8 cellular contexts compared by ENCODE assay signal in genomic region chr2:216013080-216013909, GRCh38. TPM values are rescaled to one million over a fixed set of nuclear protein-coding genes. Genes with fewer than 3 reads are reported as not detected.
DNase-seq lines count a peak whose midpoint lies in the region; ATAC-seq lines count a peak whose summit lies in the region.

A gene with protein sequence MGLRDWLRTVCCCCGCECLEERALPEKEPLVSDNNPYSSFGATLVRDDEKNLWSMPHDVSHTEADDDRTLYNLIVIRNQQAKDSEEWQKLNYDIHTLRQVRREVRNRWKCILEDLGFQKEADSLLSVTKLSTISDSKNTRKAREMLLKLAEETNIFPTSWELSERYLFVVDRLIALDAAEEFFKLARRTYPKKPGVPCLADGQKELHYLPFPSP (minus strand): TSS chr2:216013551. CDS start chr2:216013327, 224 bp downstream.

- intact Hi-C loops in activated T-helper 1 cell treated with anti-CD3 and anti-CD28 coated beads, Interleukin-12 subunit alpha, Interleukin-12 subunit beta, Interleukin-2, Interleukin-4 antibody, amounts not matched to agents 30 ng/mL and 10 ng/mL and 1 ng/mL, durations not matched to agents 14 hours and 24 hours and 36 hours (cut with micrococcal nuclease) = loop anchor here (1.0 to 10.0 kb wide), 7 partner anchors 8 to 1206 kb away; partner anchors contain the start of genes ATIC, BARD1, RPL37A and SMARCAL1

- H3K36me3 Mint-ChIP-seq in activated T-helper 1 cell treated with anti-CD3 and anti-CD28 coated beads, Interleukin-12 subunit alpha, Interleukin-12 subunit beta, Interleukin-2, Interleukin-4 antibody, amounts not matched to agents 30 ng/mL and 10 ng/mL and 1 ng/mL, durations not matched to agents 14 hours and 24 hours and 36 hours (ENCODE audit: low read depth) = peaks cover 4% of the 10 kb centered on the region
- H3K36me3 Mint-ChIP-seq in natural killer cell treated with Interleukin-12 subunit alpha and Interleukin-12 subunit beta and Interleukin-15 and Interleukin-18, amount 100 ng/mL, for 72 hours = no peaks in the 10 kb centered on the region

- peaks cover 2% of the 10 kb centered on the region for H3K27me3 Mint-ChIP-seq in activated T-helper 1 cell treated with anti-CD3 and anti-CD28 coated beads, Interleukin-12 subunit alpha, Interleukin-12 subunit beta, Interleukin-2, Interleukin-4 antibody, amounts not matched to agents 30 ng/mL and 10 ng/mL and 1 ng/mL, durations not matched to agents 14 hours and 24 hours and 36 hours (ENCODE audit: insufficient read depth)
- no peaks in the 10 kb centered on the region for H3K27me3 Mint-ChIP-seq in natural killer cell treated with Interleukin-12 subunit alpha and Interleukin-12 subunit beta and Interleukin-15 and Interleukin-18, amount 100 ng/mL, for 72 hours

- peak within 1 kb of the TSS; percentile 56 for H3K27ac Mint-ChIP-seq in activated T-helper 1 cell treated with anti-CD3 and anti-CD28 coated beads, Interleukin-12 subunit alpha, Interleukin-12 subunit beta, Interleukin-2, Interleukin-4 antibody, amounts not matched to agents 30 ng/mL and 10 ng/mL and 1 ng/mL, durations not matched to agents 14 hours and 24 hours and 36 hours
- H3K27ac Mint-ChIP-seq in natural killer cell treated with Interleukin-12 subunit alpha and Interleukin-12 subunit beta and Interleukin-15 and Interleukin-18, amount 100 ng/mL, for 72 hours = peak within 1 kb of the TSS; percentile 39 to 68

- H3K4me3 Mint-ChIP-seq in activated T-helper 1 cell treated with anti-CD3 and anti-CD28 coated beads, Interleukin-12 subunit alpha, Interleukin-12 subunit beta, Interleukin-2, Interleukin-4 antibody, amounts not matched to agents 30 ng/mL and 10 ng/mL and 1 ng/mL, durations not matched to agents 14 hours and 24 hours and 36 hours = peak within 1 kb of the TSS; percentile 80
- H3K4me3 Mint-ChIP-seq in natural killer cell treated with Interleukin-12 subunit alpha and Interleukin-12 subunit beta and Interleukin-15 and Interleukin-18, amount 100 ng/mL, for 72 hours = peak within 1 kb of the TSS; percentile 87

- no peaks in the 10 kb centered on the region for H3K9me3 Mint-ChIP-seq in activated T-helper 1 cell treated with anti-CD3 and anti-CD28 coated beads, Interleukin-12 subunit alpha, Interleukin-12 subunit beta, Interleukin-2, Interleukin-4 antibody, amounts not matched to agents 30 ng/mL and 10 ng/mL and 1 ng/mL, durations not matched to agents 14 hours and 24 hours and 36 hours
- no peaks in the 10 kb centered on the region for H3K9me3 Mint-ChIP-seq in natural killer cell treated with Interleukin-12 subunit alpha and Interleukin-12 subunit beta and Interleukin-15 and Interleukin-18, amount 100 ng/mL, for 72 hours

- DNase-seq in DMS79 treated with DMSO at 0.1 percent for 48 hours (lab: John Stamatoyannopoulos, UW) = peak; percentile 59
- peak; percentile 50 for DNase-seq in KG1 (lab: John Stamatoyannopoulos, UW)
- DNase-seq in RPMI7951 (ENCODE audit: low read depth) = peak; percentile 76
- DNase-seq in activated T-helper 1 cell treated with anti-CD3 and anti-CD28 coated beads, Interleukin-12 subunit alpha, Interleukin-12 subunit beta, Interleukin-2, Interleukin-4 antibody, amounts not matched to agents 30 ng/mL and 10 ng/mL and 1 ng/mL, durations not matched to agents 14 hours and 24 hours and 36 hours (ENCODE audit: low spot score) = peak; percentile 74
- DNase-seq in fibroblast of peridontal ligament (ENCODE audit: extremely low read depth) = peak; percentile 69
- peak; percentile 81 for DNase-seq in natural killer cell treated with Interleukin-12 subunit alpha and Interleukin-12 subunit beta and Interleukin-15 and Interleukin-18, amount 100 ng/mL, for 72 hours (ENCODE audit: low spot score)
- peak; percentile 59 to 83 (median 78) for DNase-seq in stimulated activated naive CD4-positive, alpha-beta T cell (lab: John Stamatoyannopoulos, UW)

- peaks cover 53% of the 10 kb centered on the region for H3K4me1 Mint-ChIP-seq in activated T-helper 1 cell treated with anti-CD3 and anti-CD28 coated beads, Interleukin-12 subunit alpha, Interleukin-12 subunit beta, Interleukin-2, Interleukin-4 antibody, amounts not matched to agents 30 ng/mL and 10 ng/mL and 1 ng/mL, durations not matched to agents 14 hours and 24 hours and 36 hours (ENCODE audit: low read depth)
- peaks cover 30 to 56% of the 10 kb centered on the region in 2 donors for H3K4me1 Mint-ChIP-seq in natural killer cell treated with Interleukin-12 subunit alpha and Interleukin-12 subunit beta and Interleukin-15 and Interleukin-18, amount 100 ng/mL, for 72 hours (ENCODE audit: low read depth in 2 of 2)

- peak; percentile 41 for ATAC-seq in GM21737 (IDR thresholded peaks at IDR 0.05; ENCODE audit: unreplicated experiment)
- peak; percentile 78 to 90 for ATAC-seq in natural killer cell treated with Interleukin-12 subunit alpha and Interleukin-12 subunit beta and Interleukin-15 and Interleukin-18, amount 100 ng/mL, for 72 hours

RNA-seq across cellular contexts. Expression of the gene that starts here (rescaled TPM):
- 4.6 and 5.7 TPM in 2 replicates for total RNA-seq in RPMI7951 (2014; rRNA removed; shearing (Covaris generic))
- 9.2 and 10.1 TPM in 2 replicates for total RNA-seq in activated T-helper 1 cell treated with anti-CD3 and anti-CD28 coated beads, Interleukin-12 subunit alpha, Interleukin-12 subunit beta, Interleukin-2, Interleukin-4 antibody, amounts not matched to agents 30 ng/mL and 10 ng/mL and 1 ng/mL, durations not matched to agents 14 hours and 24 hours and 36 hours
- total RNA-seq in natural killer cell treated with Interleukin-12 subunit alpha and Interleukin-12 subunit beta and Interleukin-15 and Interleukin-18, amount 100 ng/mL, for 72 hours = 10 to 100 TPM in 1 of 2 donors, 1 to 10 TPM in 1; 9.2 to 14.6 TPM

Comparison
In these comparisons a context has a peak if more than half of its experiments do, and no peak if none do; other contexts are left out.
1. Peak in every context shown above with its lines: DNase-seq and ATAC-seq.